24 cellular contexts compared by ENCODE assay signal in the genomic region with DNA sequence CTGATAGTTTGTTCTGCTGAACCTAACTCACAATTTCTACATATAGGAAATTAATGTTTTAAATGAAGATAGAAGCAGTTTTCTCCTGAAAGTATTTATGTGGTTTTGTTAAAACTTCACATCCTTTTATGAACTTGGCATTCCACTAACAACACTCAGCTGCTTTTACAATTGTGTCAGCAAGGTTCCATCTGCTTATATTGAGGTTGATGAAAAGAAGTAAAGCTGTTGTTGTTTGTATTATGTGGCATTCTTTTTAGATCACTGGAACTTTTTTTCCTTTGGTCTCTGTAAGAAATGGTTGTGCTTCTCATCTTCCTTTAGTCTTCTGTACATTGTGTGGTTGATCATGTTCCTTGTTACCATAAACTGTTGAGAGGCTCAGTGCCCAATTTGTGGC. TPM values are rescaled to one million over a fixed set of nuclear protein-coding genes. Genes with fewer than 3 reads are reported as not detected.
DNase-seq lines count a peak whose midpoint lies in the region; ATAC-seq and TF ChIP-seq lines count a peak whose summit lies in the region.
"Had no signal": no experiment of that assay in that cellular context is flagged by ENCODE, and none has a peak within 500 bp of the region (broad histone marks: within the 10 kb centered on the region; RNA-seq: fewer than 3 reads in every experiment).

No MANE protein-coding gene starts in this region.

- DNase-seq in EH (ENCODE audit: low read depth) (peak; percentile 34), HFFc6 (peak; percentile 22), choroid plexus epithelial cell (ENCODE audit: low read depth) (peak; percentile 43), myocyte (ENCODE audit: low read depth) (peak; percentile 44), nephron progenitor cell (no peak), glutamatergic neuron (no peak)
- DNase-seq: activated CD4-positive, alpha-beta T cell treated with anti-CD3 and anti-CD28 coated beads for 48 hours; activated CD8-positive, alpha-beta memory T cell treated with anti-CD3 and anti-CD28 coated beads, Interleukin-2, amount 10 ng/mL, durations not matched to agents 7 days and 5 days; activated naive CD4-positive, alpha-beta T cell treated with anti-CD3 and anti-CD28 coated beads, Interleukin-2, amount 50 U/mL, for 16 hours; caudate nucleus; CD4-positive, CD25-positive, alpha-beta regulatory T cell; DMS 273 treated with DMSO at 0.1 percent for 48 hours; left colon; naive thymus-derived CD4-positive, alpha-beta T cell; NCI-H1105; NCI-H2029; NCI-H69; occipital lobe; spleen; stimulated activated CD4-positive, alpha-beta T cell treated with anti-CD3 and anti-CD28 coated beads, Interleukin-2, amount 100 ng/mL, for 48 hours; T-helper 17 cell; uterus had no signal

- H3K9me3 Mint-ChIP-seq in HFFc6 (no peaks in the 10 kb centered on the region), nephron progenitor cell (no peaks in the 10 kb centered on the region), glutamatergic neuron (ENCODE audit: unreplicated experiment) (no peaks in the 10 kb centered on the region)
- H3K9me3 Mint-ChIP-seq: stimulated activated memory B cell treated with anti-CD40 and anti-IgM and Interleukin-4, amounts not matched to agents 10 μg/mL and 1 μg/mL and 100 μg/mL, for 72 hours had no signal

- H3K4me1 Mint-ChIP-seq in HFFc6 (ENCODE audit: low read depth) (peaks cover 10% of the 10 kb centered on the region; the same call in 1 of the 2 replicates), nephron progenitor cell (no peaks in the 10 kb centered on the region), glutamatergic neuron (ENCODE audit: low read depth, unreplicated experiment) (no peaks in the 10 kb centered on the region)
- H3K4me1 Mint-ChIP-seq: CD4-positive, CD25-positive, alpha-beta regulatory T cell; stimulated activated memory B cell treated with anti-CD40 and anti-IgM and Interleukin-4, amounts not matched to agents 10 μg/mL and 1 μg/mL and 100 μg/mL, for 72 hours; T-helper 17 cell had no signal

- H3K27me3 Mint-ChIP-seq in HFFc6 (ENCODE audit: insufficient read depth) (peaks cover 21% of the 10 kb centered on the region), nephron progenitor cell (ENCODE audit: low read depth, poor library complexity) (no peaks in the 10 kb centered on the region), glutamatergic neuron (ENCODE audit: unreplicated experiment) (no peaks in the 10 kb centered on the region)
- H3K27me3 Mint-ChIP-seq: activated CD8-positive, alpha-beta memory T cell treated with anti-CD3 and anti-CD28 coated beads, Interleukin-2, amount 10 ng/mL, durations not matched to agents 7 days and 5 days had no signal

- H3K4me3 ChIP-seq in choroid plexus epithelial cell (ENCODE audit: low read depth, low read length) = no peak overlapping the region
- H3K4me3 ChIP-seq: spleen, uterus had no signal

- no peak overlapping the region for H3K27ac Mint-ChIP-seq in HFFc6
- no peak overlapping the region for H3K27ac Mint-ChIP-seq in nephron progenitor cell
- no peak overlapping the region for H3K27ac Mint-ChIP-seq in glutamatergic neuron (ENCODE audit: unreplicated experiment)
- H3K27ac Mint-ChIP-seq: activated CD8-positive, alpha-beta memory T cell treated with anti-CD3 and anti-CD28 coated beads, Interleukin-2, amount 10 ng/mL, durations not matched to agents 7 days and 5 days; naive thymus-derived CD4-positive, alpha-beta T cell; stimulated activated memory B cell treated with anti-CD40 and anti-IgM and Interleukin-4, amounts not matched to agents 10 μg/mL and 1 μg/mL and 100 μg/mL, for 72 hours; T-helper 17 cell had no signal

- H3K36me3 Mint-ChIP-seq in HFFc6 (ENCODE audit: low read depth) (no peaks in the 10 kb centered on the region), nephron progenitor cell (ENCODE audit: low read depth) (peaks cover 39% of the 10 kb centered on the region), glutamatergic neuron (ENCODE audit: unreplicated experiment) (no peaks in the 10 kb centered on the region)
- H3K36me3 Mint-ChIP-seq: CD4-positive, CD25-positive, alpha-beta regulatory T cell; stimulated activated memory B cell treated with anti-CD40 and anti-IgM and Interleukin-4, amounts not matched to agents 10 μg/mL and 1 μg/mL and 100 μg/mL, for 72 hours had no signal

- ATAC-seq in HG03139 (IDR thresholded peaks at IDR 0.05; ENCODE audit: unreplicated experiment) = no peak
- ATAC-seq: activated CD8-positive, alpha-beta memory T cell treated with anti-CD3 and anti-CD28 coated beads, Interleukin-2, amount 10 ng/mL, durations not matched to agents 7 days and 5 days; left colon; naive thymus-derived CD4-positive, alpha-beta T cell; stimulated activated memory B cell treated with anti-CD40 and anti-IgM and Interleukin-4, amounts not matched to agents 10 μg/mL and 1 μg/mL and 100 μg/mL, for 72 hours; T-helper 17 cell had no signal

- no peak overlapping the region for H3K4me3 Mint-ChIP-seq in HFFc6
- H3K4me3 Mint-ChIP-seq in nephron progenitor cell = no peak overlapping the region
- no peak overlapping the region for H3K4me3 Mint-ChIP-seq in glutamatergic neuron (ENCODE audit: unreplicated experiment)
- H3K4me3 Mint-ChIP-seq: activated CD8-positive, alpha-beta memory T cell treated with anti-CD3 and anti-CD28 coated beads, Interleukin-2, amount 10 ng/mL, durations not matched to agents 7 days and 5 days; CD4-positive, CD25-positive, alpha-beta regulatory T cell; naive thymus-derived CD4-positive, alpha-beta T cell; stimulated activated memory B cell treated with anti-CD40 and anti-IgM and Interleukin-4, amounts not matched to agents 10 μg/mL and 1 μg/mL and 100 μg/mL, for 72 hours; T-helper 17 cell had no signal

- TF ChIP-seq CTCF in HFFc6 (IDR thresholded peaks at IDR 0.05) = no peak
- TF ChIP-seq CTCF in choroid plexus epithelial cell (conservative IDR thresholded peaks at IDR 0.05; ENCODE audit: low read depth, low read length) = no peak
- TF ChIP-seq CTCF in nephron progenitor cell (IDR thresholded peaks at IDR 0.05) = no peak
- no peak for TF ChIP-seq CTCF in glutamatergic neuron (IDR thresholded peaks at IDR 0.05; ENCODE audit: partially characterized antibody, unreplicated experiment)

RNA-seq across cellular contexts. Expression of gene AK4, which starts 41.7 kb away (rescaled TPM):
- total RNA-seq in HFFc6 (2021; fragmentation: NEBNext Ultra II Directional; extraction: Animal tissue kit (Norgen Biotek cat#: 25700)) = 1 to 10 TPM in 2 of 6 experiments, under 1 TPM in 4; 0.25 to 3.3 (median 0.53) TPM
- total RNA-seq in myocyte (12.5 and 15.1 TPM in 2 replicates), glutamatergic neuron (ENCODE audit: unreplicated experiment) (2.6 TPM)
- 38.3 TPM for polyA plus RNA-seq in myocyte (2012)

Comparison
In these comparisons a context has a peak if more than half of its experiments do, and no peak if none do; other contexts are left out.
1. DNase-seq: peak in EH (single experiment), HFFc6 (single experiment), choroid plexus epithelial cell (single experiment) and myocyte (single experiment); none in nephron progenitor cell (single experiment) and glutamatergic neuron (single experiment).